Comparison of ENCODE assay signal across 1 cellular context in the genomic region with DNA sequence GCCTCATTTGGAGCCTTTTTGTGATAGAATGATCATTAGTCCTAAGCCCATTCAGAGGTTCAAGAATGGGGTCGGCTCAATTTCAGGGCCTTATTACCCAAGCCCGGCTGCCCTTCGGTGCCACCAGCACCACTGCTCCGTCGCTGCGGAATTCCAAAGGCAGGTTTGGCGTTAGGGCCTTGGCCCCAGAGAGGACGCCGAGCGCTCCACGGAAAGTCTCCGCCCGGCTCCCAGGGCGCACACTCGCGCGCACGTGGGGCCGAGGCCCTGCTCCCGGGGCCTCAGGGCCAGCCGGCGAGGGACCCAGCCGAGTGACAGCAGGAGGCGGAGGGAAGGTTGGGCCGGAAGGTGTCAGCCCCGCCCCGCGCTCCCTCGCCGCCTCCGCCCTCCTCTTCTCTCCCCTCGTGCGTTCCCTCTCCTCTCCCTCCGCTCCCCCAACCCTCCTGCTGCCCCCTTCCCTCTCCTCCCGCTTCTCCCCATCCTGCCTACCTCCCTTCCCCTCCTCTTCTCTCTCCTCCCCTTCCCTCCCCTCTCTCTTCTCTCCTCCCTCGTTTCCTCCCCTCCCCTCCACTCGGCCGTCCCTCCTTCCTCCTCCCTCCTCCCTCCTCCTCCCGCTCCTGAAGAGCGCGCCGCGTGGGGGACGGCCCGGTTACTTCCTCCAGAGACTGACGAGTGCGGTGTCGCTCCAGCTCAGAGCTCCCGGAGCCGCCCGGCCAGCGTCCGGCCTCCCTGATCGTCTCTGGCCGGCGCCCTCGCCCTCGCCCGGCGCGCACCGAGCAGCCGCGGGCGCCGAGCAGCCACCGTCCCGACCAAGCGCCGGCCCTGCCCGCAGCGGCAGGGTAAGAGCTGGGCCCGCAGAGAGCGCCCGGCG.
TF ChIP-seq lines count a peak whose summit lies in the region.

A gene (plus strand): TSS at position 648 of the 871 bp plus-strand sequence. CDS start 4,106 bp downstream, outside the sequence.

TF ChIP-seq in HepG2, 621 proteins besides CTCF, POLR2A, EP300 and RAD21 (continued from another document and continues in another):
- TF ChIP-seq, protein P1, sequence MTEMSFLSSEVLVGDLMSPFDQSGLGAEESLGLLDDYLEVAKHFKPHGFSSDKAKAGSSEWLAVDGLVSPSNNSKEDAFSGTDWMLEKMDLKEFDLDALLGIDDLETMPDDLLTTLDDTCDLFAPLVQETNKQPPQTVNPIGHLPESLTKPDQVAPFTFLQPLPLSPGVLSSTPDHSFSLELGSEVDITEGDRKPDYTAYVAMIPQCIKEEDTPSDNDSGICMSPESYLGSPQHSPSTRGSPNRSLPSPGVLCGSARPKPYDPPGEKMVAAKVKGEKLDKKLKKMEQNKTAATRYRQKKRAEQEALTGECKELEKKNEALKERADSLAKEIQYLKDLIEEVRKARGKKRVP (CRISPR knock-in tag; IDR thresholded peaks at IDR 0.05), result 0 out of 4 replicates have a peak, but pooled peaks of 1 of the 2 experiments have one; percentile 53
- no peak for TF ChIP-seq TBL1XR1 (IDR thresholded peaks at IDR 0.05; ENCODE audit: borderline replicate concordance, low read length, partially characterized antibody)
- no peak for TF ChIP-seq ZFP36L1 (CRISPR knock-in tag; IDR thresholded peaks at IDR 0.05)
- peak; percentile 54; the same call in 1 of the 2 replicates for TF ChIP-seq RXRB (CRISPR knock-in tag; IDR thresholded peaks at IDR 0.05; ENCODE audit: borderline replicate concordance)
- TF ChIP-seq, protein P2, sequence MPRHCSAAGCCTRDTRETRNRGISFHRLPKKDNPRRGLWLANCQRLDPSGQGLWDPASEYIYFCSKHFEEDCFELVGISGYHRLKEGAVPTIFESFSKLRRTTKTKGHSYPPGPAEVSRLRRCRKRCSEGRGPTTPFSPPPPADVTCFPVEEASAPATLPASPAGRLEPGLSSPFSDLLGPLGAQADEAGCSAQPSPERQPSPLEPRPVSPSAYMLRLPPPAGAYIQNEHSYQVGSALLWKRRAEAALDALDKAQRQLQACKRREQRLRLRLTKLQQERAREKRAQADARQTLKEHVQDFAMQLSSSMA (CRISPR knock-in tag; IDR thresholded peaks at IDR 0.05), result no peak
- no peak for TF ChIP-seq NAIF1 (CRISPR knock-in tag; IDR thresholded peaks at IDR 0.05; ENCODE audit: borderline replicate concordance)
- no peak for TF ChIP-seq ZNF260 (CRISPR knock-in tag; IDR thresholded peaks at IDR 0.05; ENCODE audit: borderline replicate concordance, low read depth)
- no peak; the same call in 1 of the 2 replicates for TF ChIP-seq SP2 (CRISPR knock-in tag; IDR thresholded peaks at IDR 0.05)
- no peak for TF ChIP-seq SIX1 (CRISPR knock-in tag; IDR thresholded peaks at IDR 0.05; ENCODE audit: borderline replicate concordance)
- no peak; the same call in 1 of the 2 replicates for TF ChIP-seq ZNF572 (CRISPR knock-in tag; IDR thresholded peaks at IDR 0.05)
- TF ChIP-seq, protein P3, sequence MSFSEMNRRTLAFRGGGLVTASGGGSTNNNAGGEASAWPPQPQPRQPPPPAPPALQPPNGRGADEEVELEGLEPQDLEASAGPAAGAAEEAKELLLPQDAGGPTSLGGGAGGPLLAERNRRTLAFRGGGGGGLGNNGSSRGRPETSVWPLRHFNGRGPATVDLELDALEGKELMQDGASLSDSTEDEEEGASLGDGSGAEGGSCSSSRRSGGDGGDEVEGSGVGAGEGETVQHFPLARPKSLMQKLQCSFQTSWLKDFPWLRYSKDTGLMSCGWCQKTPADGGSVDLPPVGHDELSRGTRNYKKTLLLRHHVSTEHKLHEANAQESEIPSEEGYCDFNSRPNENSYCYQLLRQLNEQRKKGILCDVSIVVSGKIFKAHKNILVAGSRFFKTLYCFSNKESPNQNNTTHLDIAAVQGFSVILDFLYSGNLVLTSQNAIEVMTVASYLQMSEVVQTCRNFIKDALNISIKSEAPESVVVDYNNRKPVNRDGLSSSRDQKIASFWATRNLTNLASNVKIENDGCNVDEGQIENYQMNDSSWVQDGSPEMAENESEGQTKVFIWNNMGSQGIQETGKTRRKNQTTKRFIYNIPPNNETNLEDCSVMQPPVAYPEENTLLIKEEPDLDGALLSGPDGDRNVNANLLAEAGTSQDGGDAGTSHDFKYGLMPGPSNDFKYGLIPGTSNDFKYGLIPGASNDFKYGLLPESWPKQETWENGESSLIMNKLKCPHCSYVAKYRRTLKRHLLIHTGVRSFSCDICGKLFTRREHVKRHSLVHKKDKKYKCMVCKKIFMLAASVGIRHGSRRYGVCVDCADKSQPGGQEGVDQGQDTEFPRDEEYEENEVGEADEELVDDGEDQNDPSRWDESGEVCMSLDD (CRISPR knock-in tag; IDR thresholded peaks at IDR 0.05; ENCODE audit: borderline replicate concordance), result 0 out of 2 replicates have a peak, but pooled peaks have one; percentile 38
- peak; percentile 56; the same call in 1 of the 2 replicates for TF ChIP-seq NR2C2 (CRISPR knock-in tag; IDR thresholded peaks at IDR 0.05; ENCODE audit: borderline replicate concordance)
- TF ChIP-seq NPAS2 (CRISPR knock-in tag; IDR thresholded peaks at IDR 0.05; ENCODE audit: borderline replicate concordance), result no peak
- TF ChIP-seq, protein P4, sequence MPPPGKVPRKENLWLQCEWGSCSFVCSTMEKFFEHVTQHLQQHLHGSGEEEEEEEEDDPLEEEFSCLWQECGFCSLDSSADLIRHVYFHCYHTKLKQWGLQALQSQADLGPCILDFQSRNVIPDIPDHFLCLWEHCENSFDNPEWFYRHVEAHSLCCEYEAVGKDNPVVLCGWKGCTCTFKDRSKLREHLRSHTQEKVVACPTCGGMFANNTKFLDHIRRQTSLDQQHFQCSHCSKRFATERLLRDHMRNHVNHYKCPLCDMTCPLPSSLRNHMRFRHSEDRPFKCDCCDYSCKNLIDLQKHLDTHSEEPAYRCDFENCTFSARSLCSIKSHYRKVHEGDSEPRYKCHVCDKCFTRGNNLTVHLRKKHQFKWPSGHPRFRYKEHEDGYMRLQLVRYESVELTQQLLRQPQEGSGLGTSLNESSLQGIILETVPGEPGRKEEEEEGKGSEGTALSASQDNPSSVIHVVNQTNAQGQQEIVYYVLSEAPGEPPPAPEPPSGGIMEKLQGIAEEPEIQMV (CRISPR knock-in tag; IDR thresholded peaks at IDR 0.05; ENCODE audit: low read depth), result peak; percentile 57; the same call in 1 of the 2 replicates
- TF ChIP-seq ZNF350 (CRISPR knock-in tag; IDR thresholded peaks at IDR 0.05; ENCODE audit: borderline replicate concordance, low read depth), result no peak
- peak; percentile 77; the same call in 1 of the 2 replicates for TF ChIP-seq TGIF2 (CRISPR knock-in tag; IDR thresholded peaks at IDR 0.05)
- TF ChIP-seq TBX2 (CRISPR knock-in tag; IDR thresholded peaks at IDR 0.05; ENCODE audit: borderline replicate concordance), result peak; percentile 94
- TF ChIP-seq, protein P5, sequence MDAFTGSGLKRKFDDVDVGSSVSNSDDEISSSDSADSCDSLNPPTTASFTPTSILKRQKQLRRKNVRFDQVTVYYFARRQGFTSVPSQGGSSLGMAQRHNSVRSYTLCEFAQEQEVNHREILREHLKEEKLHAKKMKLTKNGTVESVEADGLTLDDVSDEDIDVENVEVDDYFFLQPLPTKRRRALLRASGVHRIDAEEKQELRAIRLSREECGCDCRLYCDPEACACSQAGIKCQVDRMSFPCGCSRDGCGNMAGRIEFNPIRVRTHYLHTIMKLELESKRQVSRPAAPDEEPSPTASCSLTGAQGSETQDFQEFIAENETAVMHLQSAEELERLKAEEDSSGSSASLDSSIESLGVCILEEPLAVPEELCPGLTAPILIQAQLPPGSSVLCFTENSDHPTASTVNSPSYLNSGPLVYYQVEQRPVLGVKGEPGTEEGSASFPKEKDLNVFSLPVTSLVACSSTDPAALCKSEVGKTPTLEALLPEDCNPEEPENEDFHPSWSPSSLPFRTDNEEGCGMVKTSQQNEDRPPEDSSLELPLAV (CRISPR knock-in tag; conservative IDR thresholded peaks at IDR 0.05; ENCODE audit: low read depth), result no peak
- TF ChIP-seq TAF15 (IDR thresholded peaks at IDR 0.05; ENCODE audit: low read depth, low read length, poor library complexity, severe bottlenecking), result no peak
- no peak for TF ChIP-seq ZZZ3 (CRISPR knock-in tag; IDR thresholded peaks at IDR 0.05; ENCODE audit: borderline replicate concordance)
- no peak for TF ChIP-seq SIN3B (IDR thresholded peaks at IDR 0.05; ENCODE audit: low read length)
- TF ChIP-seq MXI1 (IDR thresholded peaks at IDR 0.05; ENCODE audit: borderline replicate concordance, low read depth, low read length), result peak; percentile 77; the same call in 1 of the 3 replicates
- peak; percentile 55; the same call in 1 of the 2 replicates for TF ChIP-seq ZNF773 (CRISPR knock-in tag; IDR thresholded peaks at IDR 0.05; ENCODE audit: borderline replicate concordance)
- TF ChIP-seq SSRP1 (CRISPR knock-in tag; IDR thresholded peaks at IDR 0.05), result no peak
- no peak for TF ChIP-seq PTBP1 (IDR thresholded peaks at IDR 0.05; ENCODE audit: low read depth, low read length, poor library complexity, severe bottlenecking)
- no peak for TF ChIP-seq TCF7L2 (IDR thresholded peaks at IDR 0.05; ENCODE audit: low read depth, low read length)
- TF ChIP-seq ZSCAN29 (CRISPR knock-in tag; conservative IDR thresholded peaks at IDR 0.05), result no peak
- TF ChIP-seq RFX5 (IDR thresholded peaks at IDR 0.05; ENCODE audit: low read depth, low read length), result no peak
- no peak for TF ChIP-seq ZNF205 (CRISPR knock-in tag; IDR thresholded peaks at IDR 0.05)
- no peak for TF ChIP-seq MAFF (IDR thresholded peaks at IDR 0.05; ENCODE audit: low read depth, low read length)
- TF ChIP-seq, protein P6, sequence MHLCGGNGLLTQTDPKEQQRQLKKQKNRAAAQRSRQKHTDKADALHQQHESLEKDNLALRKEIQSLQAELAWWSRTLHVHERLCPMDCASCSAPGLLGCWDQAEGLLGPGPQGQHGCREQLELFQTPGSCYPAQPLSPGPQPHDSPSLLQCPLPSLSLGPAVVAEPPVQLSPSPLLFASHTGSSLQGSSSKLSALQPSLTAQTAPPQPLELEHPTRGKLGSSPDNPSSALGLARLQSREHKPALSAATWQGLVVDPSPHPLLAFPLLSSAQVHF (CRISPR knock-in tag; IDR thresholded peaks at IDR 0.05), result peak; percentile 92
- TF ChIP-seq FOXP1 (IDR thresholded peaks at IDR 0.05), result no peak
- TF ChIP-seq FOXP1 (CRISPR knock-in tag; IDR thresholded peaks at IDR 0.05), result peak; percentile 45
- no peak for TF ChIP-seq ZNF44 (CRISPR knock-in tag; IDR thresholded peaks at IDR 0.05)
- no peak for TF ChIP-seq ONECUT2 (CRISPR knock-in tag; IDR thresholded peaks at IDR 0.05)
- TF ChIP-seq NFYC (CRISPR knock-in tag; IDR thresholded peaks at IDR 0.05), result 0 out of 2 replicates have a peak, but pooled peaks have one; percentile 10
- TF ChIP-seq RORA (CRISPR knock-in tag; IDR thresholded peaks at IDR 0.05), result no peak
- TF ChIP-seq, protein P7, sequence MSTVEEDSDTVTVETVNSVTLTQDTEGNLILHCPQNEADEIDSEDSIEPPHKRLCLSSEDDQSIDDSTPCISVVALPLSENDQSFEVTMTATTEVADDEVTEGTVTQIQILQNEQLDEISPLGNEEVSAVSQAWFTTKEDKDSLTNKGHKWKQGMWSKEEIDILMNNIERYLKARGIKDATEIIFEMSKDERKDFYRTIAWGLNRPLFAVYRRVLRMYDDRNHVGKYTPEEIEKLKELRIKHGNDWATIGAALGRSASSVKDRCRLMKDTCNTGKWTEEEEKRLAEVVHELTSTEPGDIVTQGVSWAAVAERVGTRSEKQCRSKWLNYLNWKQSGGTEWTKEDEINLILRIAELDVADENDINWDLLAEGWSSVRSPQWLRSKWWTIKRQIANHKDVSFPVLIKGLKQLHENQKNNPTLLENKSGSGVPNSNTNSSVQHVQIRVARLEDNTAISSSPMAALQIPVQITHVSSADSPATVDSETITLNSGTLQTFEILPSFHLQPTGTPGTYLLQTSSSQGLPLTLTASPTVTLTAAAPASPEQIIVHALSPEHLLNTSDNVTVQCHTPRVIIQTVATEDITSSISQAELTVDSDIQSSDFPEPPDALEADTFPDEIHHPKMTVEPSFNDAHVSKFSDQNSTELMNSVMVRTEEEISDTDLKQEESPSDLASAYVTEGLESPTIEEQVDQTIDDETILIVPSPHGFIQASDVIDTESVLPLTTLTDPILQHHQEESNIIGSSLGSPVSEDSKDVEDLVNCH (CRISPR knock-in tag; IDR thresholded peaks at IDR 0.05), result 0 out of 2 replicates have a peak, but pooled peaks have one; percentile 49
- TF ChIP-seq, protein P8, sequence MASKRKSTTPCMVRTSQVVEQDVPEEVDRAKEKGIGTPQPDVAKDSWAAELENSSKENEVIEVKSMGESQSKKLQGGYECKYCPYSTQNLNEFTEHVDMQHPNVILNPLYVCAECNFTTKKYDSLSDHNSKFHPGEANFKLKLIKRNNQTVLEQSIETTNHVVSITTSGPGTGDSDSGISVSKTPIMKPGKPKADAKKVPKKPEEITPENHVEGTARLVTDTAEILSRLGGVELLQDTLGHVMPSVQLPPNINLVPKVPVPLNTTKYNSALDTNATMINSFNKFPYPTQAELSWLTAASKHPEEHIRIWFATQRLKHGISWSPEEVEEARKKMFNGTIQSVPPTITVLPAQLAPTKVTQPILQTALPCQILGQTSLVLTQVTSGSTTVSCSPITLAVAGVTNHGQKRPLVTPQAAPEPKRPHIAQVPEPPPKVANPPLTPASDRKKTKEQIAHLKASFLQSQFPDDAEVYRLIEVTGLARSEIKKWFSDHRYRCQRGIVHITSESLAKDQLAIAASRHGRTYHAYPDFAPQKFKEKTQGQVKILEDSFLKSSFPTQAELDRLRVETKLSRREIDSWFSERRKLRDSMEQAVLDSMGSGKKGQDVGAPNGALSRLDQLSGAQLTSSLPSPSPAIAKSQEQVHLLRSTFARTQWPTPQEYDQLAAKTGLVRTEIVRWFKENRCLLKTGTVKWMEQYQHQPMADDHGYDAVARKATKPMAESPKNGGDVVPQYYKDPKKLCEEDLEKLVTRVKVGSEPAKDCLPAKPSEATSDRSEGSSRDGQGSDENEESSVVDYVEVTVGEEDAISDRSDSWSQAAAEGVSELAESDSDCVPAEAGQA (IDR thresholded peaks at IDR 0.05; ENCODE audit: low read depth), result no peak
- TF ChIP-seq, protein P8 (CRISPR knock-in tag; IDR thresholded peaks at IDR 0.05; ENCODE audit: borderline replicate concordance), result no peak
- TF ChIP-seq POLR2G (IDR thresholded peaks at IDR 0.05; ENCODE audit: low read depth, low read length), result peak; percentile 95
- no peak for TF ChIP-seq ZNF30 (CRISPR knock-in tag; IDR thresholded peaks at IDR 0.05)
- peak; percentile 96 for TF ChIP-seq RBFOX2 (IDR thresholded peaks at IDR 0.05; ENCODE audit: low read depth, low read length)
- TF ChIP-seq, protein P9, sequence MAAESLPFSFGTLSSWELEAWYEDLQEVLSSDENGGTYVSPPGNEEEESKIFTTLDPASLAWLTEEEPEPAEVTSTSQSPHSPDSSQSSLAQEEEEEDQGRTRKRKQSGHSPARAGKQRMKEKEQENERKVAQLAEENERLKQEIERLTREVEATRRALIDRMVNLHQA (CRISPR knock-in tag; IDR thresholded peaks at IDR 0.05), result no peak
